In the genomic region with DNA sequence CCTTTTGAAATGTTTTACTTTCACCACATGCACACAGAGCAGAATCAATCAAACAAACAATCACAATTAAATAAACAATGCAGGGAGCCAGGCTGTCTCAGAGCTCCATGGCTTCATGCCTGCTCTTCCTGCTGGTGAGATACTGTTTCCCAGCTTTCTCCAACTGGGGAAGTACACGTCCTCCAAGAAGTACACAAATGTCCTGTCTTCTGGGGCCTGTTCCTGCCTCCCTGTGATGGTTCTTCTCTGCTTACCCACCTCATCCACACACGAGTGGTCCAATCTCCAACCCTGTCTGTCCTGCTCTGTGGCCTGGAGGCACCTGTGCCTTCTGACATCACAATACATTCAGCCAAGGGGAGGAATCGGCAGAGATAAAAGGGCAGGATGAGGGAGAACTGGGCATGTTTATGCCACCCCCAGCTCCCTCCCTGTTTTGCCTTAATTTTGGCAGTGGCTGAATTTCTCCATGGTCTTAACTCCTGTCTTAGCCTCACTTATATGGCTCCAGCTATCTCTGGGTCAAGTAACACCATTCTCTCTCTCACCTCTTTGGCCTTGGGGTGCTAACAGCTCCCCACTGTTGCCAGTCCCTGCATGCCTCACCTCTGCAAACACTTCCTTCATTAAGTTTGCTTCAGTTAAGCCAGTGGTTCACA, we compare ENCODE assay signal across 23 cellular contexts. TPM values are rescaled to one million over a fixed set of nuclear protein-coding genes. Genes with fewer than 3 reads are reported as not detected.
A peak's percentile ranks its signal among the peaks of the same experiment; 100 is the strongest.
DNase-seq lines count a peak whose midpoint lies in the region; ATAC-seq, FAIRE-seq and TF ChIP-seq lines count a peak whose summit lies in the region.
"Had no signal": no experiment of that assay in that cellular context is flagged by ENCODE, and none has a peak within 500 bp of the region (broad histone marks: within the 10 kb centered on the region; RNA-seq: fewer than 3 reads in every experiment).

No MANE protein-coding gene starts in this region.

- H3K9me1 ChIP-seq in IMR-90 (ENCODE audit: insufficient read depth, low read length) = no peaks in the 10 kb centered on the region

- H3K27ac ChIP-seq in IMR-90 (ENCODE audit: insufficient read depth, low read length) (no peak overlapping the region), PC-3 (ENCODE audit: low read length) (no peak overlapping the region), HepG2 (ENCODE audit: extremely low read length, insufficient read depth, low read length) (peak overlapping the region; percentile 47)
- H3K27ac ChIP-seq: BLaER1 treated with 17β-estradiol and CSF1 and Interleukin-3, amounts not matched to agents 10 nM and 100 nM; SJSA1 had no signal

- H3K56ac ChIP-seq in IMR-90 (ENCODE audit: extremely low read depth, insufficient read depth, low read length) = no peak overlapping the region

- POLR2A ChIA-PET in IMR-90 (lab: Charles Lee; ENCODE audit: unreplicated experiment) = no interaction called here
- POLR2A ChIA-PET in PC-3 (lab: Charles Lee; ENCODE audit: unreplicated experiment) = no interaction called here
- POLR2A ChIA-PET in HepG2 (lab: Yijun Ruan, JAX) = interaction anchor here (0.8 to 4.4 kb wide), 9 partner anchors 11 to 148 kb away, joined by 3 to 18 read pairs (median 4); a partner anchor contains a TSS

- no peak overlapping the region for H3K4me3 ChIP-seq in IMR-90 (ENCODE audit: insufficient read depth, low read depth, low read length)
- H3K4me3 ChIP-seq in PC-3 (ENCODE audit: low read length) = no peak overlapping the region
- peak overlapping the region in 1 of 3 experiments; percentile 39; a peak in 2 of 6 replicates for H3K4me3 ChIP-seq in HepG2 (replicated peaks in 1 of 3; ENCODE audit: insufficient read depth in 1 of 3, low read depth in 2 of 3, low read length in 3 of 3)
- H3K4me3 ChIP-seq: BLaER1 treated with 17β-estradiol and CSF1 and Interleukin-3, amounts not matched to agents 10 nM and 100 nM; GM12878; K562; SJSA1 had no signal

- TF ChIP-seq RAD21 in IMR-90 (IDR thresholded peaks at IDR 0.05; ENCODE audit: low read length) (no peak), HepG2 (CRISPR knock-in tag; IDR thresholded peaks at IDR 0.05) (no peak)

- H2BK5ac ChIP-seq in IMR-90 (ENCODE audit: low read depth, low read length, poor library complexity, severe bottlenecking) = no peak overlapping the region

- no peak overlapping the region for H3K4ac ChIP-seq in IMR-90 (ENCODE audit: low read depth, low read length)

- no peak overlapping the region for H3K4me3 Mint-ChIP-seq in HFFc6
- H3K4me3 Mint-ChIP-seq in effector memory CD8-positive, alpha-beta T cell = no peak overlapping the region
- H3K4me3 Mint-ChIP-seq: CD8-positive, alpha-beta T cell had no signal

- intact Hi-C loops in IMR-90 (cut with micrococcal nuclease) (loop anchor here (10.0 kb wide), 1 partner anchor 136 kb away; a partner anchor contains a TSS), PC-3 (cut with micrococcal nuclease) (no loop called here), HepG2 (cut with micrococcal nuclease; ENCODE audit: unreplicated experiment) (no loop called here)

- TF ChIP-seq POLR2A in IMR-90 (IDR thresholded peaks at IDR 0.05; ENCODE audit: low read depth, low read length) = no peak
- no peak for TF ChIP-seq POLR2A in HepG2 (IDR thresholded peaks at IDR 0.05; ENCODE audit: insufficient read depth in 1 of 2, low read depth in 2 of 2, low read length in 2 of 2)

- no peak overlapping the region for H3K27ac Mint-ChIP-seq in HFFc6
- H3K27ac Mint-ChIP-seq in effector memory CD8-positive, alpha-beta T cell = no peak overlapping the region
- H3K27ac Mint-ChIP-seq: CD8-positive, alpha-beta T cell had no signal

- H3K4me1 ChIP-seq in IMR-90 (ENCODE audit: control insufficient read depth, insufficient read depth, low read length) = peaks cover 2% of the 10 kb centered on the region; the same call in 1 of the 2 replicates
- no peaks in the 10 kb centered on the region for H3K4me1 ChIP-seq in PC-3 (ENCODE audit: insufficient read depth, low read length)
- H3K4me1 ChIP-seq in HepG2 (ENCODE audit: insufficient read depth, low read length) = peaks cover 80% of the 10 kb centered on the region

- no peaks in the 10 kb centered on the region for H3K79me1 ChIP-seq in IMR-90 (ENCODE audit: low read depth in 1 of 2, low read length in 2 of 2)

- H2AFZ ChIP-seq in IMR-90 (replicated peaks; ENCODE audit: low read length, poor library complexity) = peak overlapping the region; percentile 58
- H2AFZ ChIP-seq in PC-3 (ENCODE audit: low read length) = no peak overlapping the region
- peak overlapping the region; percentile 46 for H2AFZ ChIP-seq in HepG2 (ENCODE audit: low read length)

- no peak for DNase-seq in IMR-90
- no peak for DNase-seq in PC-3
- DNase-seq in HepG2 (ENCODE audit: low spot score) = no peak
- no peak for DNase-seq in urothelium cell line (ENCODE audit: low spot score)
- DNase-seq in HFFc6 = no peak
- DNase-seq in HuH-7 (ENCODE audit: low spot score) = no peak
- no peak for DNase-seq in effector memory CD8-positive, alpha-beta T cell
- DNase-seq: CD8-positive, alpha-beta T cell; DND-41; GOT3; NCI-H1092; NCI-H1436; NCI-H2029; NCI-H2227 treated with DMSO at 0.1 percent for 48 hours; NCI-H510A; NCI-H774 had no signal

- H3K4me2 ChIP-seq in IMR-90 (ENCODE audit: low read depth, low read length) (no peak overlapping the region; the same call in 1 of the 2 replicates), PC-3 (ENCODE audit: low read length) (no peak overlapping the region), HepG2 (ENCODE audit: low read depth, low read length) (peak overlapping the region; percentile 76)
- H3K4me2 ChIP-seq: BLaER1 treated with 17β-estradiol and CSF1 and Interleukin-3, amounts not matched to agents 10 nM and 100 nM had no signal

- no peak overlapping the region for H4K91ac ChIP-seq in IMR-90 (ENCODE audit: insufficient read depth, low read depth, low read length)

- in situ Hi-C loops in IMR-90 (cut with MboI; ENCODE audit: low sequenced_read_pairs) = no loop called here
- in situ Hi-C loops in HepG2 (cut with HindIII; ENCODE audit: extremely low pct_ligation_motif_present, low pct_unique_long_range_greater_than_20kb) = no loop called here

- ATAC-seq in IMR-90 (ENCODE audit: low read depth) = peak; percentile 60
- peak; percentile 37 for ATAC-seq in PC-3
- peak; percentile 18 for ATAC-seq in HepG2
- ATAC-seq in effector memory CD8-positive, alpha-beta T cell (replicated peaks) = no peak
- ATAC-seq: CD8-positive, alpha-beta T cell; GM12878; HCT116; K562; Right ventricle myocardium inferior had no signal

- H3K27me3 Mint-ChIP-seq in HFFc6 (ENCODE audit: insufficient read depth) = peaks cover 50% of the 10 kb centered on the region
- peaks cover 0 to 46% of the 10 kb centered on the region in 2 donors for H3K27me3 Mint-ChIP-seq in effector memory CD8-positive, alpha-beta T cell

- no peak for TF ChIP-seq CTCF in IMR-90 (conservative IDR thresholded peaks at IDR 0.05; ENCODE audit: low read depth, low read length)
- TF ChIP-seq CTCF in PC-3 (conservative IDR thresholded peaks at IDR 0.05; ENCODE audit: low read depth, low read length) = no peak
- no peak for TF ChIP-seq CTCF in HepG2 (CRISPR knock-in tag; IDR thresholded peaks at IDR 0.05)
- TF ChIP-seq CTCF in HFFc6 (IDR thresholded peaks at IDR 0.05) = no peak

- BruUV-seq in IMR-90 (replicated peaks; lab: Mats Ljungman, UMichigan) (no TSS peak), PC-3 (replicated peaks; lab: Mats Ljungman, UMichigan) (no TSS peak), HepG2 (replicated peaks; lab: Mats Ljungman, UMichigan) (no TSS peak)

- no peaks in the 10 kb centered on the region for H3K4me1 Mint-ChIP-seq in HFFc6 (ENCODE audit: low read depth)
- H3K4me1 Mint-ChIP-seq in effector memory CD8-positive, alpha-beta T cell (ENCODE audit: low read depth in 2 of 2) = peaks cover 0 to 2% of the 10 kb centered on the region in 2 donors

- dilution Hi-C loops in IMR-90 (cut with HindIII; ENCODE audit: low sequenced_read_pairs, unreplicated experiment) = no loop called here

- no peaks in the 10 kb centered on the region for H3F3A ChIP-seq in PC-3 (ENCODE audit: low read length, unreplicated experiment)

- H4K8ac ChIP-seq in IMR-90 (ENCODE audit: low read depth in 2 of 2, low read length in 2 of 2) = no peak overlapping the region

- no peak overlapping the region for H2BK15ac ChIP-seq in IMR-90 (ENCODE audit: low read depth, low read length)

- H3K9me3 Mint-ChIP-seq in HFFc6 = no peaks in the 10 kb centered on the region
- no peaks in the 10 kb centered on the region for H3K9me3 Mint-ChIP-seq in effector memory CD8-positive, alpha-beta T cell
- H3K9me3 Mint-ChIP-seq: CD8-positive, alpha-beta T cell had no signal

- no peak overlapping the region; the same call in 1 of the 2 replicates for H3K23ac ChIP-seq in IMR-90 (ENCODE audit: low read depth, low read length)

- no peak overlapping the region for H2AK5ac ChIP-seq in IMR-90 (ENCODE audit: low read depth, low read length)

- H3K9me3 ChIP-seq in IMR-90 (ENCODE audit: control insufficient read depth, insufficient read depth, low read length) (no peaks in the 10 kb centered on the region; the same call in 1 of the 2 replicates), PC-3 (ENCODE audit: low read length) (no peaks in the 10 kb centered on the region), HepG2 (ENCODE audit: low read length) (no peaks in the 10 kb centered on the region)
- H3K9me3 ChIP-seq: BLaER1 treated with 17β-estradiol and CSF1 and Interleukin-3, amounts not matched to agents 10 nM and 100 nM; SJSA1 had no signal

- H3K79me2 ChIP-seq in PC-3 (ENCODE audit: low read length) = no peaks in the 10 kb centered on the region
- H3K79me2 ChIP-seq in HepG2 (ENCODE audit: insufficient read depth, low read length) = no peaks in the 10 kb centered on the region

- H2AK9ac ChIP-seq in IMR-90 (replicated peaks; ENCODE audit: low read depth, low read length, poor library complexity) = peak overlapping the region; percentile 11

- 0% methylated on average over 1 of the region's 3 CpGs; no CpG with 5 or more reads in 1 of the 2 experiments for WGBS in IMR-90 (ENCODE audit: extremely low coverage in 2 of 2, insufficient read length in 1 of 2), 2 experiments
- WGBS in HepG2 (ENCODE audit: low lambda C conversion rate) = 28% methylated on average over 3 of the region's 3 CpGs

- TF ChIP-seq EP300 in HepG2 (IDR thresholded peaks at IDR 0.05; ENCODE audit: low read depth in 2 of 2, low read length in 2 of 2) = no peak
- no peak for TF ChIP-seq EP300 in HepG2 (CRISPR knock-in tag; IDR thresholded peaks at IDR 0.05; ENCODE audit: borderline replicate concordance)

- H3K14ac ChIP-seq in IMR-90 (replicated peaks; ENCODE audit: low read depth, low read length) = 0 out of 2 replicates have a peak overlapping the region, but pooled peaks have one; percentile 8

- H3K36me3 ChIP-seq in IMR-90 (ENCODE audit: control insufficient read depth, insufficient read depth, low read length) = no peaks in the 10 kb centered on the region
- no peaks in the 10 kb centered on the region for H3K36me3 ChIP-seq in PC-3 (ENCODE audit: low read depth, low read length)
- no peaks in the 10 kb centered on the region for H3K36me3 ChIP-seq in HepG2 (replicated peaks in 1 of 2; ENCODE audit: control insufficient read depth in 1 of 2, insufficient read depth in 2 of 2, low read length in 2 of 2)
- H3K36me3 ChIP-seq: BLaER1 treated with 17β-estradiol and CSF1 and Interleukin-3, amounts not matched to agents 10 nM and 100 nM; SJSA1 had no signal

- no peak overlapping the region for H3K18ac ChIP-seq in IMR-90 (ENCODE audit: low read depth, low read length)

- H4K5ac ChIP-seq in IMR-90 (ENCODE audit: low read depth, low read length) = no peak overlapping the region

- H3K27me3 ChIP-seq in IMR-90 (ENCODE audit: control insufficient read depth, insufficient read depth, low read length) (peaks cover 31% of the 10 kb centered on the region), PC-3 (ENCODE audit: low read length) (0 out of 2 replicates have a peak, but pooled peaks cover 2% of the 10 kb centered on the region), HepG2 (ENCODE audit: control insufficient read depth in 1 of 2, insufficient read depth in 2 of 2, low read length in 2 of 2) (no peaks in the 10 kb centered on the region)
- H3K27me3 ChIP-seq: BLaER1 treated with 17β-estradiol and CSF1 and Interleukin-3, amounts not matched to agents 10 nM and 100 nM; SJSA1 had no signal

- CTCF ChIA-PET in IMR-90 (lab: Yijun Ruan, JAX) (no interaction called here), PC-3 (lab: Charles Lee) (interaction anchor here (0.6 kb wide), 1 partner anchor 9 kb away, joined by 3 read pairs; no protein-coding TSS in a partner anchor), HepG2 (lab: Yijun Ruan, JAX; ENCODE audit: low intra/inter-chr PET ratio, low total read pairs) (no interaction called here)

- no peak overlapping the region for H2BK120ac ChIP-seq in IMR-90 (ENCODE audit: low read depth, low read length)

- H4K20me1 ChIP-seq in IMR-90 (ENCODE audit: insufficient read depth, low read length) (no peaks in the 10 kb centered on the region), PC-3 (ENCODE audit: low read length) (no peaks in the 10 kb centered on the region), HepG2 (ENCODE audit: insufficient read depth, low read length) (no peaks in the 10 kb centered on the region)
- H4K20me1 ChIP-seq: BLaER1 treated with 17β-estradiol and CSF1 and Interleukin-3, amounts not matched to agents 10 nM and 100 nM had no signal

- no peaks in the 10 kb centered on the region for H3K36me3 Mint-ChIP-seq in HFFc6 (ENCODE audit: low read depth)
- H3K36me3 Mint-ChIP-seq in effector memory CD8-positive, alpha-beta T cell (ENCODE audit: insufficient read depth) = no peaks in the 10 kb centered on the region
- H3K36me3 Mint-ChIP-seq: CD8-positive, alpha-beta T cell had no signal

- H3K9me2 ChIP-seq in PC-3 (replicated peaks; ENCODE audit: low read length) = no peaks in the 10 kb centered on the region

- no peak overlapping the region for H3K9ac ChIP-seq in IMR-90 (ENCODE audit: low read depth, low read length)
- no peak overlapping the region for H3K9ac ChIP-seq in PC-3 (ENCODE audit: low read length)
- H3K9ac ChIP-seq in HepG2 (ENCODE audit: insufficient read depth, low read depth, low read length) = peak overlapping the region; percentile 30; the same call in 1 of the 2 replicates
- H3K9ac ChIP-seq: BLaER1 treated with 17β-estradiol and CSF1 and Interleukin-3, amounts not matched to agents 10 nM and 100 nM had no signal

- H2BK20ac ChIP-seq in IMR-90 (ENCODE audit: low read depth, low read length) = no peak overlapping the region

- FAIRE-seq in HepG2 (lab: Jason Lieb, UNC) (no peak), urothelium cell line (lab: Jason Lieb, UNC) (peak; percentile 9)
- FAIRE-seq: GM12878, K562, RCC 7860 had no signal

RNA-seq across cellular contexts. Expression of a gene that starts 25.3 kb away (rescaled TPM):
- 8.2 and 11.9 TPM in 2 replicates for total RNA-seq in IMR-90 (2012; rRNA removed)
- 18.1 and 18.8 TPM in 2 replicates for polyA plus RNA-seq in IMR-90 (2012; rRNA removed)
- polyA plus RNA-seq in IMR-90 (2012; cell fraction: cytosol; rRNA removed) = 8.8 and 17.5 TPM in 2 replicates
- 17.9 and 18.6 TPM in 2 replicates for polyA plus RNA-seq in IMR-90 (2012; cell fraction: nucleus; rRNA removed; ENCODE audit: low replicate concordance)
- total RNA-seq in PC-3 (2014; rRNA removed) = 14.0 and 17.9 TPM in 2 replicates
- 18.8 and 25.0 TPM in 2 replicates for total RNA-seq in HepG2 (2016; rRNA removed; fragmentation: Illumina TruSeq; extraction: Trizol)
- 5.5 and 6.4 TPM in 2 replicates for total RNA-seq in HepG2 (2016; cell fraction: cytosol; rRNA removed; fragmentation: Illumina TruSeq; extraction: Trizol; ENCODE audit: low read depth)
- total RNA-seq in HepG2 (2016; cell fraction: insoluble cytoplasmic fraction; rRNA removed; fragmentation: Illumina TruSeq; extraction: Trizol) = 18.9 and 20.5 TPM in 2 replicates
- total RNA-seq in HepG2 (2016; cell fraction: membrane; rRNA removed; fragmentation: Illumina TruSeq; extraction: Trizol) = 9.4 and 11.1 TPM in 2 replicates
- 12.8 and 13.9 TPM in 2 replicates for total RNA-seq in HepG2 (2016; cell fraction: nucleus; rRNA removed; fragmentation: Illumina TruSeq; extraction: Trizol)
- polyA plus RNA-seq in HepG2 (2011; rRNA removed) = 4.3 and 6.5 TPM in 2 replicates
- polyA plus RNA-seq in HepG2 (2011; cell fraction: cytosol; rRNA removed) = 2.9 and 4.0 TPM in 2 replicates
- polyA plus RNA-seq in HepG2 (2011; cell fraction: nucleus; rRNA removed) = 7.3 and 9.9 TPM in 2 replicates
- 6.4 and 9.2 TPM in 2 replicates for polyA plus RNA-seq in HepG2 (2012)
- 0.79 and 1.3 TPM in 2 replicates for polyA plus RNA-seq in HepG2 (2016; cell fraction: cytosol; fragmentation: Illumina TruSeq; extraction: Trizol; ENCODE audit: low read depth)
- polyA plus RNA-seq in HepG2 (2016; cell fraction: insoluble cytoplasmic fraction; fragmentation: Illumina TruSeq; extraction: Trizol; ENCODE audit: low read depth) = 16.0 and 18.5 TPM in 2 replicates
- polyA plus RNA-seq in HepG2 (2016; cell fraction: membrane; fragmentation: Illumina TruSeq; extraction: Trizol; ENCODE audit: low read depth) = 3.7 and 4.2 TPM in 2 replicates
- 19.0 and 22.5 TPM in 2 replicates for polyA plus RNA-seq in HepG2 (2016; cell fraction: nucleus; fragmentation: Illumina TruSeq; extraction: Trizol; ENCODE audit: insufficient read depth, low read depth)
- 13.1 and 21.0 TPM in 2 replicates for polyA minus RNA-seq in HepG2 (2011; rRNA and poly(A)+ RNA removed; ENCODE audit: low replicate concordance)
- polyA minus RNA-seq in HepG2 (2011; cell fraction: cytosol; rRNA and poly(A)+ RNA removed) = 5.7 and 6.9 TPM in 2 replicates
- 6.1 and 6.7 TPM in 2 replicates for polyA minus RNA-seq in HepG2 (2011; cell fraction: nucleus; rRNA and poly(A)+ RNA removed)
- total RNA-seq in HFFc6 (2021; fragmentation: NEBNext Ultra II Directional; extraction: Animal tissue kit (Norgen Biotek cat#: 25700)) = 10 to 100 TPM; 28.7 to 38.7 (median 35.2) TPM
